Comparison of ENCODE assay signal across 10 cellular contexts in genomic region chr18:6078877-6079276, GRCh38.
"Had no signal": no experiment of that assay in that cellular context is flagged by ENCODE, and none has a peak within 500 bp of the region (broad histone marks: within the 10 kb centered on the region; RNA-seq: fewer than 3 reads in every experiment).

No MANE protein-coding gene starts in this region.

- H3K9me3 Mint-ChIP-seq: H9 had no signal

- H3K4me1 Mint-ChIP-seq: IgD-negative memory B cell had no signal

- H3K4me3 ChIP-seq: GM23248 had no signal

- FAIRE-seq: H1, H54, HTR-8/SVneo had no signal

- H2AFZ ChIP-seq: GM23248 had no signal

- H3K27ac Mint-ChIP-seq: H9, HFFc6, IgD-negative memory B cell had no signal

- H3K9ac ChIP-seq: GM23248, KMS-11 had no signal

- H3K4me3 Mint-ChIP-seq: H9, HFFc6, IgD-negative memory B cell had no signal

- DNase-seq: GM23248, H9, HCEC 1CT, HFFc6, KBM-7 had no signal

- H3K27ac ChIP-seq: GM23248, KMS-11 had no signal

- H3K4me2 ChIP-seq: KMS-11 had no signal

- H3K36me3 Mint-ChIP-seq: IgD-negative memory B cell had no signal
